ENCODE assay signal across 8 cellular contexts in the genomic region with DNA sequence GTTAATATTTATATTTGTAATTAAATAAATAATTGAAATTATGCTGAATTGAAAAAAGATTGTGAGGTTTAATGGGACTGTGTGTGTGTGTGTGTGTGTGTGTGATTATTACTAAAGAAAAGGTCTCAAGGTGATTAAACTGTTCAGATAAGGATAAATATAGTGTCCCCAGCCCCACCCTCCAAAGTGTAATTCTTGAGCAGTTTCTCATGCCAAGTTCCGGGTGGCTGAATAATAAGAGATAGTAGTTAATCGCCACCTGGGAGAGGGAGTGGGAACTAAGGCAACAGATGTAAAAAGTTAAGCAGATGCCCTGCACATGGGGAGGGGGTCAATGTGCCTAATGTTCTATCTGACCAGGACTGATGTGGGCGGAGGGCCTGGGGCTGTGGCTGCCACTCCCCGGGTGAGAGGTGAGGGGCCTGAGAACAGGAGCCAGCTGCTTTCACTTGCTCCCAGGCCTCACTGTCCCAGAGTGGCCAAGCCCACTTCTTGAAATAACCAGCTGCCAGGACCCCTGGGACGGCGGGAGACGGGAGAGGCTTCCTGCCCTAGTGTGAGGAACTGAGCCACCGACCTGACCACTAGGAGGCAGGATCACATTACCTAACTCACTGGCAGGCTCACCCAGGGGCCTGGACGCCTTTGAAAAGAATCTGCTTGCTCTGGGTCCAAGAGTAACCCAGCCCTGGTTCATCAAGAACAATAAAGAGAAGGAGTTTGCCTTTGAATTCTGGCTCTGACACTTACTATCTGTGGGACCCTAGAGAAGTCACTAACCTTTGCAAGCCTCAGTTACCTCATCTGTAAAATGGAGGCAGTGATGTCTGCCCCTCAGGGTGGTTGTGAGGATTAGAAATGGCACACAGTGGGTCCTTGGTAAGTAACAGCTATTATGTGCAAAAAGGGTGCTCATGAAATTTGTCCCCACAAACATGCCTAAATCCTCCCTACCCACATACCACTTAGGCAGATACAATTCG.
DNase-seq lines count a peak whose midpoint lies in the region; ATAC-seq, FAIRE-seq and TF ChIP-seq lines count a peak whose summit lies in the region.

No MANE protein-coding gene starts in this region.

- no peak overlapping the region for H3K4me3 Mint-ChIP-seq in activated naive CD8-positive, alpha-beta T cell treated with anti-CD3 and anti-CD28 coated beads, Interleukin-2, amount 50 U/mL, for 24 hours

- peak; percentile 70 to 73 for DNase-seq in NCI-H524 (lab: John Stamatoyannopoulos, UW)
- DNase-seq in NCI-H524 treated with DMSO at 0.1 percent for 48 hours (lab: John Stamatoyannopoulos, UW), result no peak
- peak; percentile 56 for DNase-seq in NB4 (ENCODE audit: low read depth)
- peak; percentile 22 for DNase-seq in activated naive CD8-positive, alpha-beta T cell treated with anti-CD3 and anti-CD28 coated beads, Interleukin-2, amount 50 U/mL, for 24 hours
- DNase-seq in iPS-NIHi7 (ENCODE audit: extremely low spot score), result peak; percentile 94
- peak; percentile 40 for DNase-seq in urothelium cell line (ENCODE audit: low spot score)
- DNase-seq in KG1 (lab: John Stamatoyannopoulos, UW), result no peak

- H3K4me3 ChIP-seq in NB4 (ENCODE audit: low read depth, low read length), result no peak overlapping the region

- TF ChIP-seq CTCF in NB4 (IDR thresholded peaks at IDR 0.05; ENCODE audit: low read depth, low read length), result peak; percentile 61

- no peak overlapping the region for H3K27ac Mint-ChIP-seq in activated naive CD8-positive, alpha-beta T cell treated with anti-CD3 and anti-CD28 coated beads, Interleukin-2, amount 50 U/mL, for 24 hours

- peak; percentile 71 for ATAC-seq in GM21576 (IDR thresholded peaks at IDR 0.05; ENCODE audit: unreplicated experiment)
- ATAC-seq in activated naive CD8-positive, alpha-beta T cell treated with anti-CD3 and anti-CD28 coated beads, Interleukin-2, amount 50 U/mL, for 24 hours, result peak; percentile 57

- FAIRE-seq in urothelium cell line (lab: Jason Lieb, UNC), result no peak

- H3K4me1 Mint-ChIP-seq in activated naive CD8-positive, alpha-beta T cell treated with anti-CD3 and anti-CD28 coated beads, Interleukin-2, amount 50 U/mL, for 24 hours, result no peaks in the 10 kb centered on the region

- peaks cover 8% of the 10 kb centered on the region for H3K27me3 Mint-ChIP-seq in activated naive CD8-positive, alpha-beta T cell treated with anti-CD3 and anti-CD28 coated beads, Interleukin-2, amount 50 U/mL, for 24 hours

- no peaks in the 10 kb centered on the region for H3K36me3 Mint-ChIP-seq in activated naive CD8-positive, alpha-beta T cell treated with anti-CD3 and anti-CD28 coated beads, Interleukin-2, amount 50 U/mL, for 24 hours (ENCODE audit: low read depth)

- no peaks in the 10 kb centered on the region for H3K9me3 Mint-ChIP-seq in activated naive CD8-positive, alpha-beta T cell treated with anti-CD3 and anti-CD28 coated beads, Interleukin-2, amount 50 U/mL, for 24 hours

- TF ChIP-seq POLR2A in NB4 (IDR thresholded peaks at IDR 0.05; ENCODE audit: extremely low read depth, insufficient read length), result no peak

Comparison
In these comparisons a context has a peak if more than half of its experiments do, and no peak if none do; other contexts are left out.
1. DNase-seq: peak in NCI-H524 (2 of 2), NB4 (single experiment), activated naive CD8-positive, alpha-beta T cell treated with anti-CD3 and anti-CD28 coated beads, Interleukin-2, amount 50 U/mL, for 24 hours (single experiment), iPS-NIHi7 (single experiment) and urothelium cell line (single experiment); none in NCI-H524 treated with DMSO at 0.1 percent for 48 hours (single experiment) and KG1 (single experiment).